12 cellular contexts compared by ENCODE assay signal in genomic region chr10:114708717-114709352, GRCh38. TPM values are rescaled to one million over a fixed set of nuclear protein-coding genes. Genes with fewer than 3 reads are reported as not detected.
DNase-seq lines count a peak whose midpoint lies in the region; ATAC-seq, FAIRE-seq and TF ChIP-seq lines count a peak whose summit lies in the region.
"Had no signal": no experiment of that assay in that cellular context is flagged by ENCODE, and none has a peak within 500 bp of the region (broad histone marks: within the 10 kb centered on the region; RNA-seq: fewer than 3 reads in every experiment).

No MANE protein-coding gene starts in this region.

- H2AFZ ChIP-seq in IMR-90 (replicated peaks; ENCODE audit: low read length, poor library complexity) (no peak overlapping the region), astrocyte (ENCODE audit: low read depth, low read length) (no peak overlapping the region), keratinocyte (ENCODE audit: control insufficient read depth, low read length) (no peak overlapping the region)

- no peak overlapping the region for H2BK15ac ChIP-seq in IMR-90 (ENCODE audit: low read depth, low read length)

- H4K91ac ChIP-seq in IMR-90 (ENCODE audit: insufficient read depth, low read depth, low read length) = no peak overlapping the region

- POLR2A ChIA-PET in IMR-90 (lab: Charles Lee; ENCODE audit: unreplicated experiment) = interaction anchor here (0.8 kb wide), 1 partner anchor 156 kb away, joined by 3 read pairs; no protein-coding TSS in a partner anchor

- H3K18ac ChIP-seq in IMR-90 (ENCODE audit: low read depth, low read length) = no peak overlapping the region

- no peak overlapping the region for H3K9ac ChIP-seq in IMR-90 (ENCODE audit: low read depth, low read length)
- peak overlapping the region; percentile 42 for H3K9ac ChIP-seq in astrocyte (ENCODE audit: low read length)
- no peak overlapping the region for H3K9ac ChIP-seq in keratinocyte (ENCODE audit: control insufficient read depth, extremely low read depth, insufficient read depth, low read length)

- no peaks in the 10 kb centered on the region; the same call in 1 of the 2 replicates for H3K27me3 ChIP-seq in IMR-90 (ENCODE audit: control insufficient read depth, insufficient read depth, low read length)
- H3K27me3 ChIP-seq in astrocyte (ENCODE audit: insufficient read depth, low read length) = no peaks in the 10 kb centered on the region
- no peaks in the 10 kb centered on the region for H3K27me3 ChIP-seq in keratinocyte (ENCODE audit: control insufficient read depth, extremely low read depth, insufficient read depth, low read length)
- H3K27me3 ChIP-seq: stomach had no signal

- H3K4me3 ChIP-seq in IMR-90 (ENCODE audit: insufficient read depth, low read depth, low read length) (no peak overlapping the region), astrocyte (ENCODE audit: insufficient read depth, low read depth, low read length) (no peak overlapping the region), keratinocyte (ENCODE audit: control insufficient read depth in 2 of 3, extremely low read depth in 1 of 3, insufficient read depth in 2 of 3, low read depth in 1 of 3, low read length in 3 of 3) (no peak overlapping the region)
- H3K4me3 ChIP-seq: stomach had no signal

- H3K4me1 Mint-ChIP-seq in astrocyte (ENCODE audit: low read depth, unreplicated experiment) = peaks cover 9% of the 10 kb centered on the region
- no peaks in the 10 kb centered on the region for H3K4me1 Mint-ChIP-seq in activated T-cell treated with anti-CD3 and anti-CD28 coated beads, Interleukin-2, amount 50 U/mL, for 24 hours (ENCODE audit: low read depth)
- H3K4me1 Mint-ChIP-seq: CD8-positive, alpha-beta memory T cell had no signal

- TF ChIP-seq CTCF in IMR-90 (conservative IDR thresholded peaks at IDR 0.05; ENCODE audit: low read depth, low read length) (no peak), astrocyte (IDR thresholded peaks at IDR 0.05; ENCODE audit: insufficient read depth, low read depth, low read length) (no peak), keratinocyte (optimal IDR thresholded peaks at IDR 0.05 in 1 of 3, IDR thresholded peaks at IDR 0.05 in 1 of 3, conservative IDR thresholded peaks at IDR 0.05 in 1 of 3; ENCODE audit: extremely low read depth in 1 of 3, insufficient read depth in 2 of 3, low read length in 3 of 3) (peak in 2 of 3 experiments; percentile 5 to 10)

- H3K36me3 ChIP-seq in IMR-90 (ENCODE audit: control insufficient read depth, insufficient read depth, low read length) = no peaks in the 10 kb centered on the region
- no peaks in the 10 kb centered on the region for H3K36me3 ChIP-seq in astrocyte (ENCODE audit: insufficient read depth, low read length)
- no peaks in the 10 kb centered on the region for H3K36me3 ChIP-seq in keratinocyte (ENCODE audit: control insufficient read depth in 2 of 2, extremely low read depth in 1 of 2, insufficient read depth in 2 of 2, low read length in 2 of 2)
- H3K36me3 ChIP-seq: stomach had no signal

- H4K20me1 ChIP-seq in IMR-90 (ENCODE audit: insufficient read depth, low read length) (no peaks in the 10 kb centered on the region), astrocyte (ENCODE audit: insufficient read depth, low read length) (no peaks in the 10 kb centered on the region), keratinocyte (ENCODE audit: control insufficient read depth, extremely low read depth, insufficient read depth, low read length) (no peaks in the 10 kb centered on the region)

- DNase-seq in AG08395 (ENCODE audit: low spot score) = peak; percentile 47
- peak; percentile 89 for DNase-seq in IMR-90
- peak; percentile 94 for DNase-seq in astrocyte (ENCODE audit: low read depth)
- DNase-seq in keratinocyte (ENCODE audit: low read depth, low spot score) = no peak
- no peak for DNase-seq in HUDEP-2 (lab: John Stamatoyannopoulos, UW; ENCODE audit: unreplicated experiment in 76 of 76)
- DNase-seq in activated T-cell treated with anti-CD3 and anti-CD28 coated beads, Interleukin-2, amount 50 U/mL, for 24 hours = no peak
- no peak for DNase-seq in NCI-H1092 (lab: John Stamatoyannopoulos, UW)
- DNase-seq: CD8-positive, alpha-beta memory T cell; Kasumi-1; stomach had no signal

- 0 out of 2 replicates have a peak overlapping the region, but pooled peaks have one; percentile 8 for H3K14ac ChIP-seq in IMR-90 (replicated peaks; ENCODE audit: low read depth, low read length)

- H3K36me3 Mint-ChIP-seq in astrocyte (ENCODE audit: low read depth, unreplicated experiment) = no peaks in the 10 kb centered on the region
- no peaks in the 10 kb centered on the region for H3K36me3 Mint-ChIP-seq in activated T-cell treated with anti-CD3 and anti-CD28 coated beads, Interleukin-2, amount 50 U/mL, for 24 hours (ENCODE audit: low read depth)
- H3K36me3 Mint-ChIP-seq: CD8-positive, alpha-beta memory T cell had no signal

- peaks cover 7% of the 10 kb centered on the region for H3K4me1 ChIP-seq in IMR-90 (ENCODE audit: control insufficient read depth, insufficient read depth, low read length)
- H3K4me1 ChIP-seq in astrocyte (ENCODE audit: insufficient read depth, low read length) = peaks cover 26% of the 10 kb centered on the region
- peaks cover 7% of the 10 kb centered on the region for H3K4me1 ChIP-seq in keratinocyte (ENCODE audit: control insufficient read depth, extremely low read depth, insufficient read depth, low read length)

- in situ Hi-C loops in IMR-90 (cut with MboI; ENCODE audit: low sequenced_read_pairs) = loop anchor here (10.0 kb wide), 1 partner anchor 234 kb away; no protein-coding TSS in a partner anchor

- H3K79me2 ChIP-seq in astrocyte (ENCODE audit: insufficient read depth, low read length) = no peaks in the 10 kb centered on the region
- no peaks in the 10 kb centered on the region for H3K79me2 ChIP-seq in keratinocyte (ENCODE audit: control insufficient read depth, insufficient read depth, low read length)

- no peak overlapping the region for H3K4ac ChIP-seq in IMR-90 (ENCODE audit: low read depth, low read length)

- FAIRE-seq in astrocyte (lab: Jason Lieb, UNC) (peak; percentile 92), keratinocyte (lab: Jason Lieb, UNC) (no peak)
- FAIRE-seq: GM12891 had no signal

- peak overlapping the region; percentile 62; the same call in 1 of the 2 replicates for H2BK20ac ChIP-seq in IMR-90 (ENCODE audit: low read depth, low read length)

- peak overlapping the region; percentile 30 for H3K27ac Mint-ChIP-seq in astrocyte (ENCODE audit: unreplicated experiment)
- H3K27ac Mint-ChIP-seq in activated T-cell treated with anti-CD3 and anti-CD28 coated beads, Interleukin-2, amount 50 U/mL, for 24 hours = no peak overlapping the region

- H3K9me3 Mint-ChIP-seq in astrocyte (ENCODE audit: unreplicated experiment) = peaks cover 2% of the 10 kb centered on the region
- no peaks in the 10 kb centered on the region for H3K9me3 Mint-ChIP-seq in activated T-cell treated with anti-CD3 and anti-CD28 coated beads, Interleukin-2, amount 50 U/mL, for 24 hours
- H3K9me3 Mint-ChIP-seq: CD8-positive, alpha-beta memory T cell had no signal

- H2BK5ac ChIP-seq in IMR-90 (ENCODE audit: low read depth, low read length, poor library complexity, severe bottlenecking) = peak overlapping the region; percentile 64

- no peak overlapping the region for H3K23ac ChIP-seq in IMR-90 (ENCODE audit: low read depth, low read length)

- H3K27ac ChIP-seq in IMR-90 (ENCODE audit: insufficient read depth, low read length) (no peak overlapping the region), astrocyte (ENCODE audit: low read depth, low read length) (peak overlapping the region; percentile 54), keratinocyte (ENCODE audit: control insufficient read depth, insufficient read depth, low read length) (no peak overlapping the region)

- no CpG with 5 or more reads among the region's 5 CpGs for WGBS in IMR-90 (ENCODE audit: extremely low coverage in 2 of 2, insufficient read length in 1 of 2), 2 experiments

- dilution Hi-C loops in IMR-90 (cut with HindIII; ENCODE audit: low sequenced_read_pairs, unreplicated experiment) = no loop called here
- dilution Hi-C loops in keratinocyte (cut with MboI; ENCODE audit: extremely low pct_ligation_motif_present, low sequenced_read_pairs) = no loop called here

- no peak overlapping the region for H3K56ac ChIP-seq in IMR-90 (ENCODE audit: extremely low read depth, insufficient read depth, low read length)

- H2AK5ac ChIP-seq in IMR-90 (ENCODE audit: low read depth, low read length) = no peak overlapping the region

- H3K9me3 ChIP-seq in IMR-90 (ENCODE audit: control insufficient read depth, insufficient read depth, low read length) (no peaks in the 10 kb centered on the region), astrocyte (ENCODE audit: insufficient read depth, low read depth, low read length) (no peaks in the 10 kb centered on the region), keratinocyte (ENCODE audit: control insufficient read depth, low read depth, low read length) (no peaks in the 10 kb centered on the region)
- H3K9me3 ChIP-seq: stomach had no signal

- peak overlapping the region; percentile 35; the same call in 1 of the 2 replicates for H3K4me2 ChIP-seq in IMR-90 (ENCODE audit: low read depth, low read length)
- H3K4me2 ChIP-seq in astrocyte (ENCODE audit: low read length) = peak overlapping the region; percentile 58
- no peak overlapping the region for H3K4me2 ChIP-seq in keratinocyte (ENCODE audit: control insufficient read depth, extremely low read depth, insufficient read depth, low read depth, low read length)

- no peak overlapping the region for H4K5ac ChIP-seq in IMR-90 (ENCODE audit: low read depth, low read length)

- ATAC-seq in IMR-90 (ENCODE audit: low read depth) (peak; percentile 90), HG03196 (IDR thresholded peaks at IDR 0.05; ENCODE audit: unreplicated experiment) (no peak)

- no peak overlapping the region for H4K8ac ChIP-seq in IMR-90 (ENCODE audit: low read depth in 2 of 2, low read length in 2 of 2)

- CTCF ChIA-PET in IMR-90 (lab: Yijun Ruan, JAX) = interaction anchor here (1.0 to 1.4 kb wide), 4 partner anchors 10 to 161 kb away, joined by 3 to 5 read pairs (median 4); no protein-coding TSS in a partner anchor

- H2BK120ac ChIP-seq in IMR-90 (ENCODE audit: low read depth, low read length) = 0 out of 2 replicates have a peak overlapping the region, but pooled peaks have one; percentile 27

- peaks cover 1% of the 10 kb centered on the region for H3K27me3 Mint-ChIP-seq in astrocyte (ENCODE audit: low read depth, unreplicated experiment)
- H3K27me3 Mint-ChIP-seq in activated T-cell treated with anti-CD3 and anti-CD28 coated beads, Interleukin-2, amount 50 U/mL, for 24 hours = peaks cover 63% of the 10 kb centered on the region

- TF ChIP-seq RAD21 in IMR-90 (IDR thresholded peaks at IDR 0.05; ENCODE audit: low read length) = 0 out of 2 replicates have a peak, but pooled peaks have one; percentile 12

- peaks cover 0 to 4% of the 10 kb centered on the region in 2 experiments; a peak in 1 of 4 replicates for H3K79me1 ChIP-seq in IMR-90 (ENCODE audit: low read depth in 1 of 2, low read length in 2 of 2)

- no peak overlapping the region for H3K4me3 Mint-ChIP-seq in astrocyte (ENCODE audit: unreplicated experiment)
- no peak overlapping the region for H3K4me3 Mint-ChIP-seq in activated T-cell treated with anti-CD3 and anti-CD28 coated beads, Interleukin-2, amount 50 U/mL, for 24 hours
- H3K4me3 Mint-ChIP-seq: CD8-positive, alpha-beta memory T cell had no signal

- no peak for TF ChIP-seq POLR2A in IMR-90 (IDR thresholded peaks at IDR 0.05; ENCODE audit: low read depth, low read length)

- H3K9me1 ChIP-seq in IMR-90 (ENCODE audit: insufficient read depth, low read length) (peaks cover 5% of the 10 kb centered on the region; the same call in 1 of the 2 replicates), keratinocyte (ENCODE audit: control insufficient read depth, extremely low read depth, insufficient read depth, low read length) (no peaks in the 10 kb centered on the region)

- intact Hi-C loops in IMR-90 (cut with micrococcal nuclease) = loop anchor here (2.0 kb wide), 1 partner anchor 72 kb away; no protein-coding TSS in a partner anchor

- BruUV-seq in IMR-90 (replicated peaks; lab: Mats Ljungman, UMichigan) = no TSS peak

- no peak overlapping the region for H2AK9ac ChIP-seq in IMR-90 (replicated peaks; ENCODE audit: low read depth, low read length, poor library complexity)

RNA-seq across cellular contexts. Expression of gene ABLIM1, which starts 50.8 kb away (rescaled TPM):
- total RNA-seq in IMR-90 (2012; rRNA removed) (9.9 and 11.1 TPM in 2 replicates), astrocyte (70.0 and 70.1 TPM in 2 replicates)
- polyA plus RNA-seq in IMR-90 (2012; rRNA removed) (7.7 and 8.1 TPM in 2 replicates), keratinocyte (47.6 to 91.7 TPM (median 55.2 TPM) in 3 replicates)
- polyA plus RNA-seq in IMR-90 (2012; cell fraction: cytosol; rRNA removed) = 2.7 and 6.9 TPM in 2 replicates
- 10.3 and 22.7 TPM in 2 replicates for polyA plus RNA-seq in IMR-90 (2012; cell fraction: nucleus; rRNA removed; ENCODE audit: low replicate concordance)
- 51.1 TPM for polyA plus RNA-seq in keratinocyte (2011; ENCODE audit: low read depth)
- polyA plus RNA-seq in keratinocyte (2011; cell fraction: cytosol; rRNA removed) = 61.3 and 74.1 TPM in 2 replicates
- 69.3 and 88.6 TPM in 2 replicates for polyA plus RNA-seq in keratinocyte (2011; cell fraction: nucleus; rRNA removed)
- 25.7 and 67.7 TPM in 2 replicates for polyA plus RNA-seq in keratinocyte (2012; ENCODE audit: low replicate concordance)
- polyA minus RNA-seq in keratinocyte = 76.9 to 204 TPM (median 159 TPM) in 3 replicates
- polyA minus RNA-seq in keratinocyte (2011; cell fraction: cytosol; rRNA and poly(A)+ RNA removed) = 61.8 TPM
- polyA minus RNA-seq in keratinocyte (2011; cell fraction: nucleus; rRNA and poly(A)+ RNA removed) = 73.0 and 119 TPM in 2 replicates

Comparison
In these comparisons a context has a peak if more than half of its experiments do, and no peak if none do; other contexts are left out.
1. DNase-seq: peak in AG08395 (single experiment), IMR-90 (single experiment) and astrocyte (single experiment); none in keratinocyte (single experiment), HUDEP-2 (0 of 76), activated T-cell treated with anti-CD3 and anti-CD28 coated beads, Interleukin-2, amount 50 U/mL, for 24 hours (single experiment) and NCI-H1092 (single experiment).
2. CTCF ChIP-seq: peak in keratinocyte (2 of 3); none in IMR-90 (single experiment) and astrocyte (single experiment).